ENCODE assay signal across 30 cellular contexts in the genomic region with DNA sequence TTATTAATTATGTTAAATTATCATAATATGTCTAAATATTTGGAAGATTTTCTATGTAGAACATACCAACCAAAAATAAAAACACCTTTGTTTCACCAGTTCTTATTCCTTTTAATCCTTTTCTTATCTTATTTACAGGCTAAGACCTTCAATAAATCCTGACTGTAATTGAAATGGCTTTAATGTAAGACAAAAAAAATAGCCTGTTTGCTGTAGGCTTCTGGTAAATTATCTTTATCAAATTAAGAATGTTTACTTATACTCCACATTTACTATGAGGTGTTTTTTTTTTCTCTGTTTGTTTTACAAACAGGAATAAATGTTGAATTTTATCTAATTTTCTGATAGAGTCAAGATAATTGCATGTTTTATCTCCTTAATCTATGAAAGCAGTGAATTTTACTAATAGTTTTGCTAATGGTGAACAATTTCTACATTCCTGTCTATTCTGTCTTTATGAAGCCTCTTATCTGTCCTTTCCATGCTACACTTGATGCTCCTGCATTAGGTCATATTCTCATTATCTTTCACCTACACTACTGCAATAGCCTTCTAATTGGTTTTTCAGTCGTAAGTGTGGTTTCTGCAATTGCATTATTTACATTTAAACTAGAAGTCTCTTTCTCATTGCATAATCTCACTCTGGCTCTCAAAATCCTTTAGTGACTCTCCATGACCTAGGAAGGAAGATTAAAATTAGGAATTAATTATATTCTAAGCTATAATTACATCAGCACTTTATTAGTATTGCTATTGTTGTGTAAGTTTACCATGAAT.
"Had no signal": no experiment of that assay in that cellular context is flagged by ENCODE, and none has a peak within 500 bp of the region (broad histone marks: within the 10 kb centered on the region; RNA-seq: fewer than 3 reads in every experiment).

No MANE protein-coding gene starts in this region.

- H3K27me3 ChIP-seq: dorsolateral prefrontal cortex, esophagus muscularis mucosa, foreskin keratinocyte, gastroesophageal sphincter, heart right ventricle, left lung, neutrophil, right atrium auricular region, suprapubic skin, transverse colon, upper lobe of right lung, uterus had no signal

- H3K27ac ChIP-seq: dorsolateral prefrontal cortex, epithelial cell of prostate, esophagus muscularis mucosa, foreskin keratinocyte, gastroesophageal sphincter, heart right ventricle, left lung, neutrophil, prostate gland, right atrium auricular region, suprapubic skin, transverse colon, upper lobe of right lung, uterus had no signal

- H3K4me2 ChIP-seq: smooth muscle cell had no signal

- H3K4me3 ChIP-seq: dorsolateral prefrontal cortex, esophagus muscularis mucosa, gastroesophageal sphincter, heart right ventricle, left lung, mucosa of descending colon, prostate gland, right atrium auricular region, smooth muscle cell, suprapubic skin, transverse colon, upper lobe of right lung, uterus had no signal

- FAIRE-seq: islet of Langerhans had no signal

- H3K36me3 ChIP-seq: esophagus muscularis mucosa, gastroesophageal sphincter, heart right ventricle, left lung, neutrophil, prostate gland, right atrium auricular region, suprapubic skin, transverse colon, upper lobe of right lung, uterus had no signal

- ATAC-seq: foreskin keratinocyte; gastroesophageal sphincter; heart right ventricle; left cardiac atrium; left lung; mucosa of descending colon; natural killer cell treated with Interleukin-12 subunit alpha and Interleukin-12 subunit beta and Interleukin-15 and Interleukin-18, amount 100 ng/mL, for 72 hours; sciatic nerve; stimulated activated naive CD8-positive, alpha-beta T cell treated with anti-CD3 and anti-CD28 coated beads, Interleukin-15, amount 100 ng/mL, for 72 hours; upper lobe of right lung had no signal

- H3K9me3 ChIP-seq: esophagus muscularis mucosa, gastroesophageal sphincter, left lung, mucosa of descending colon, prostate gland, right atrium auricular region, suprapubic skin, transverse colon, upper lobe of right lung, uterus had no signal

- H3K4me1 ChIP-seq: esophagus muscularis mucosa, foreskin keratinocyte, gastroesophageal sphincter, heart right ventricle, left lung, prostate gland, right atrium auricular region, suprapubic skin, transverse colon, upper lobe of right lung, uterus had no signal

- DNase-seq: dorsolateral prefrontal cortex; effector CD4-positive, alpha-beta T cell; foreskin keratinocyte; heart right ventricle; hippocampal formation; left cardiac atrium; left lung; mesenchymal stem cell; mucosa of descending colon; naive B cell; stimulated activated CD4-positive, alpha-beta T cell treated with anti-CD3 and anti-CD28 coated beads, Interleukin-12 subunit alpha, Interleukin-12 subunit beta, amount 100 ng/mL, for 4 hours; stimulated activated CD4-positive, alpha-beta T cell treated with anti-CD3 and anti-CD28 coated beads, Interleukin-1b, Interleukin-23, amount 100 ng/mL, for 48 hours; stimulated activated CD4-positive, alpha-beta T cell treated with anti-CD3 and anti-CD28 coated beads, Interleukin-4, amount 100 ng/mL, for 1 hour; stimulated activated CD8-positive, alpha-beta memory T cell treated with anti-CD3 and anti-CD28 coated beads, Interleukin-4, amount 100 ng/mL, for 48 hours; stimulated activated naive CD4-positive, alpha-beta T cell; stimulated activated naive CD8-positive, alpha-beta T cell treated with anti-CD3 and anti-CD28 coated beads, Interleukin-15, amount 100 ng/mL, for 72 hours; transverse colon; upper lobe of right lung; uterus had no signal
